Comparison of ENCODE assay signal across 8 cellular contexts in genomic region chr3:81760924-81761903, GRCh38. TPM values are rescaled to one million over a fixed set of nuclear protein-coding genes. Genes with fewer than 3 reads are reported as not detected.
DNase-seq lines count a peak whose midpoint lies in the region; TF ChIP-seq lines count a peak whose summit lies in the region.

Gene GBE1 (minus strand): TSS chr3:81761645. CDS start chr3:81761517, 128 bp downstream.

- DNase-seq in Caki2 (ENCODE audit: low read depth) (peak; percentile 95), GM20000 (ENCODE audit: low spot score) (peak; percentile 91), HT-29 (ENCODE audit: low spot score) (peak; percentile 57), NT2/D1 (ENCODE audit: low read depth, low spot score) (peak; percentile 70)
- peak; percentile 63 for DNase-seq in activated CD8-positive, alpha-beta memory T cell treated with anti-CD3 and anti-CD28 coated beads, Interleukin-2, amount 50 U/mL, for 1 hour (ENCODE audit: extremely low read depth)
- peak; percentile 71 to 79 for DNase-seq in stimulated activated CD8-positive, alpha-beta memory T cell treated with anti-CD3 and anti-CD28 coated beads, Interleukin-15, amount 100 ng/mL, for 4 hours (ENCODE audit: low read depth in 2 of 2)

- peak within 1 kb of the TSS; percentile 98 for H3K27ac ChIP-seq in mesodermal cell (ENCODE audit: low read depth, low read length, severe bottlenecking)

- H3K9me3 ChIP-seq in NT2/D1 (ENCODE audit: insufficient read depth, low read length) (no peaks in the 10 kb centered on the region), mesodermal cell (ENCODE audit: control insufficient read depth, low read length) (no peaks in the 10 kb centered on the region)

- peak within 1 kb of the TSS; percentile 95 for H3K9ac ChIP-seq in NT2/D1 (ENCODE audit: insufficient read length, low read depth)

- in situ Hi-C loops in Caki2 (cut with HindIII; ENCODE audit: low pct_unique_long_range_greater_than_20kb, low sequenced_read_pairs), result no loop called here
- in situ Hi-C loops in endometrial microvascular endothelial cells (cut with HindIII; ENCODE audit: inconsistent ontology term, low pct_unique_long_range_greater_than_20kb, low sequenced_read_pairs), result no loop called here

- H3K4me3 ChIP-seq in NT2/D1 (ENCODE audit: insufficient read length, low read depth) (peak within 1 kb of the TSS; percentile 66), mesodermal cell (ENCODE audit: extremely low read depth, insufficient read depth, low read length, poor library complexity, severe bottlenecking) (peak within 1 kb of the TSS; percentile 62)

- no peaks in the 10 kb centered on the region for H3K27me3 ChIP-seq in NT2/D1 (ENCODE audit: insufficient read depth, insufficient read length)

- H3K4me1 ChIP-seq in NT2/D1 (ENCODE audit: insufficient read depth, insufficient read length), result no peaks in the 10 kb centered on the region
- H3K4me1 ChIP-seq in mesodermal cell (ENCODE audit: control insufficient read depth, insufficient read depth, low read length, poor library complexity, severe bottlenecking), result peaks cover 6% of the 10 kb centered on the region

- TF ChIP-seq CTCF in GM20000 (IDR thresholded peaks at IDR 0.05; ENCODE audit: extremely low read depth, missing control alignments), result no peak

- WGBS in mesodermal cell (ENCODE audit: insufficient coverage in 2 of 2), 2 experiments, result 1% methylated on average over 63 to 82 of the region's 88 CpGs

- H3K36me3 ChIP-seq in NT2/D1 (ENCODE audit: insufficient read depth, insufficient read length, low read length), result no peaks in the 10 kb centered on the region
- H3K36me3 ChIP-seq in mesodermal cell (ENCODE audit: control insufficient read depth, insufficient read depth, low read length), result peaks cover 31% of the 10 kb centered on the region

RNA-seq across cellular contexts. Expression of gene GBE1, which starts in this region (rescaled TPM):
- total RNA-seq in Caki2 (2014; rRNA removed; shearing (Covaris generic); ENCODE audit: low replicate concordance), result 40.3 and 81.9 TPM in 2 replicates
- total RNA-seq in HT-29 (2014; rRNA removed; shearing (Covaris generic)), result 2.1 and 2.8 TPM in 2 replicates
- 117 TPM for total RNA-seq in endometrial microvascular endothelial cells (ENCODE audit: inconsistent ontology term)
- 40.7 TPM for polyA plus RNA-seq in mesodermal cell (2013, experiment 1 of 2)
- 36.8 TPM for polyA plus RNA-seq in mesodermal cell (2013, experiment 2 of 2)

Comparison
In these comparisons a context has a peak if more than half of its experiments do, and no peak if none do; other contexts are left out.
1. Peak in every context shown above with its lines: DNase-seq, H3K4me3 ChIP-seq and H3K27ac ChIP-seq.
2. RNA of gene GBE1 (total RNA-seq): 117 TPM in endometrial microvascular endothelial cells (single experiment) and 40.3 to 81.9 TPM in Caki2; 2.1 to 2.8 TPM in HT-29; every median in the first group is over 10 times any median in the second.